Comparison of ENCODE assay signal across 21 cellular contexts in the genomic region with DNA sequence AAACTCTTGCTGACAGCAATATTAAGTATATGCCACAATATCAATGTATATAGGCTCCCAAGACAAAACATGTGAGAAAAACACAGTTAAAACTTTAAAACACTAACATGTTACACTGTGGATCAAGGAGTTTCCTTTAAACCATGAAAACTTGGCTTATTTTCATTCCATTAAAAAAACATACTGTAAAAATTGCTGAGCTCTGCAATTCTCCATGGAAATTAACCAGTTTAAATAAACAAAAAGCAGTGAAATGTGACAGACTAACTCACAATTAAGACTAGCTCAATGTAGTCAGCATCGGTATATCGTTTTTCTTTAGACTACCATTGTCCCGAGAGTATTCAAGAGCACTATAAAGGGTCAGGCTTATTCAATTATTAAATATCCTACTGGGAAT.
"Had no signal": no experiment of that assay in that cellular context is flagged by ENCODE, and none has a peak within 500 bp of the region (broad histone marks: within the 10 kb centered on the region; RNA-seq: fewer than 3 reads in every experiment).

No MANE protein-coding gene starts in this region.

- H3K27me3 ChIP-seq: SJSA1 had no signal

- H3K4me1 ChIP-seq: SJSA1 had no signal

- DNase-seq: KBM-7; MV-4-11; NCI-H1048; NCI-H1105; NCI-H1436 treated with DMSO at 0.1 percent for 48 hours; NCI-H1694; NCI-H187 treated with DMSO at 0.1 percent for 48 hours; NCI-H2029 treated with DMSO at 0.1 percent for 48 hours; NCI-H2171 treated with DMSO at 0.1 percent for 48 hours; NCI-H345; NCI-H446 treated with DMSO at 0.1 percent for 48 hours; NCI-H510A treated with DMSO at 0.1 percent for 48 hours; NK-92 treated with Interleukin-12 subunit alpha and Interleukin-12 subunit beta, amount 100 ng/mL, for 24 hours; PC-3; Right ventricle myocardium superior; SIG-M5; SK-N-SH; SW 1271; T-cell had no signal

- H3K4me2 ChIP-seq: SK-N-SH had no signal

- ATAC-seq: Panc1, PC-3, T-cell had no signal

- H3K9me3 ChIP-seq: SJSA1, SK-N-SH had no signal

- H3K4me3 ChIP-seq: SJSA1 had no signal

- H3K36me3 ChIP-seq: SJSA1 had no signal

- H3K27ac ChIP-seq: SJSA1 had no signal

- H3K9ac ChIP-seq: SK-N-SH had no signal
